ENCODE assay signal across 18 cellular contexts in the genomic region with DNA sequence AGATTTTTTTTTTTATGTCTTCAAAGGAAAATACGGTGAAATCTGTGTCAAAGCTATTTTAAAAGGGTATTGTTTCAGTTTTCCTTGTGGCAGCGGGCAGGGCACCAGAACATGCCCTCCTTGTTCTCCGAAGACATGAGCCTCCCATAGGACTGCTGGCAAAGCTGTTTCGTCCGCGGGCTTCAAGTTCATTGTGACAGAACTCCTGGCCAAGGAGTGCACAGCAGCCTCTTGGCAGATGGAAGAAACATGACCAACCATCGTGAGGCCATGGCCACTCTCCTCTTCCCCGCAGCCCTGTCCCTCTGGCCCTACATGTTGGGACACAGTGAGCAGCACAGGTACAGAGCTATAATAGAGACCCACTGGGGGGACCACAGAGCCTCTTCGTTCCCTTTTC.
DNase-seq lines count a peak whose midpoint lies in the region; ATAC-seq, FAIRE-seq and TF ChIP-seq lines count a peak whose summit lies in the region.
"Had no signal": no experiment of that assay in that cellular context is flagged by ENCODE, and none has a peak within 500 bp of the region (broad histone marks: within the 10 kb centered on the region; RNA-seq: fewer than 3 reads in every experiment).

No MANE protein-coding gene starts in this region.

- no peak overlapping the region for H3K9ac ChIP-seq in HepG2 (ENCODE audit: insufficient read depth, low read depth, low read length)

- H3K36me3 ChIP-seq in HepG2 (replicated peaks in 1 of 2; ENCODE audit: control insufficient read depth in 1 of 2, insufficient read depth in 2 of 2, low read length in 2 of 2), result no peaks in the 10 kb centered on the region; a peak in 1 of 5 replicates
- H3K36me3 ChIP-seq in right lobe of liver, result no peaks in the 10 kb centered on the region
- H3K36me3 ChIP-seq in lower lobe of right lung, result no peaks in the 10 kb centered on the region
- H3K36me3 ChIP-seq in sigmoid colon, result no peaks in the 10 kb centered on the region
- H3K36me3 ChIP-seq in vagina, result no peaks in the 10 kb centered on the region
- H3K36me3 ChIP-seq: ovary had no signal

- TF ChIP-seq RAD21 in HepG2 (CRISPR knock-in tag; IDR thresholded peaks at IDR 0.05), result no peak

- CTCF ChIA-PET in HepG2 (lab: Yijun Ruan, JAX; ENCODE audit: low intra/inter-chr PET ratio, low total read pairs), result no interaction called here

- WGBS in HepG2 (ENCODE audit: low lambda C conversion rate), result 96% methylated on average over 7 of the region's 9 CpGs
- 81% methylated on average over 4 of the region's 9 CpGs for WGBS in right lobe of liver (ENCODE audit: insufficient coverage, low coverage, low lambda C conversion rate, missing lambda C conversion rate)
- WGBS in sigmoid colon, 2 donors, result 30 to 71% methylated on average over 9 of the region's 9 CpGs

- POLR2A ChIA-PET in HepG2 (lab: Yijun Ruan, JAX), result interaction anchor here (0.8 to 1.8 kb wide), 10 partner anchors 8 to 157 kb away, joined by 3 to 6 read pairs (median 3); no protein-coding TSS in a partner anchor

- DNase-seq in HepG2 (ENCODE audit: low spot score), result no peak
- DNase-seq in right lobe of liver, result no peak
- DNase-seq in lower lobe of right lung, result no peak
- DNase-seq in sigmoid colon, result no peak
- DNase-seq in vagina (ENCODE audit: extremely low spot score in 2 of 2), result no peak
- DNase-seq in activated CD4-positive, alpha-beta T cell treated with anti-CD3 and anti-CD28 coated beads, Interleukin-2, amount 50 U/mL, for 48 hours, result no peak
- DNase-seq in stimulated activated CD4-positive, alpha-beta T cell treated with anti-CD3 and anti-CD28 coated beads, Interleukin-1b, Interleukin-23, amount 100 ng/mL, for 48 hours, result no peak
- DNase-seq: activated naive CD4-positive, alpha-beta T cell treated with anti-CD3 and anti-CD28 coated beads for 36 hours; activated T-cell treated with anti-CD3 and anti-CD28 coated beads, Interleukin-2, amount 50 U/mL, for 4 hours; BE2C; left lung; NCI-H1417 treated with DMSO at 0.1 percent for 48 hours; NCI-H526 treated with DMSO at 0.1 percent for 48 hours; ovary; stimulated activated CD4-positive, alpha-beta T cell treated with anti-CD3 and anti-CD28 coated beads, Interleukin-4, amount 100 ng/mL, for 1 hour had no signal

- no peak overlapping the region for H3K4me2 ChIP-seq in HepG2 (ENCODE audit: low read depth, low read length)

- intact Hi-C loops in HepG2 (cut with micrococcal nuclease; ENCODE audit: unreplicated experiment), result loop anchor here (10.0 kb wide), 1 partner anchor 59 kb away; no protein-coding TSS in a partner anchor
- intact Hi-C loops in right lobe of liver (cut with DNase I), result no loop called here
- intact Hi-C loops in lower lobe of right lung (cut with DNase I), result no loop called here
- intact Hi-C loops in sigmoid colon (cut with DNase I), result no loop called here
- intact Hi-C loops in vagina (cut with DNase I), result no loop called here

- H3K4me3 ChIP-seq in HepG2 (replicated peaks in 1 of 3; ENCODE audit: insufficient read depth in 1 of 3, low read depth in 2 of 3, low read length in 3 of 3) (no peak overlapping the region), right lobe of liver (no peak overlapping the region), lower lobe of right lung (no peak overlapping the region), sigmoid colon (no peak overlapping the region), vagina (no peak overlapping the region)
- H3K4me3 ChIP-seq: left lung, ovary had no signal

- H3K79me2 ChIP-seq in HepG2 (ENCODE audit: insufficient read depth, low read length), result no peaks in the 10 kb centered on the region

- no TSS peak for BruUV-seq in HepG2 (replicated peaks; lab: Mats Ljungman, UMichigan)

- H3K27ac ChIP-seq in HepG2 (ENCODE audit: extremely low read length, insufficient read depth, low read length) (peak overlapping the region; percentile 98), right lobe of liver (no peak overlapping the region), lower lobe of right lung (peak overlapping the region; percentile 15), sigmoid colon (peak overlapping the region in 3 of 4 donors; percentile 19 to 70 (median 47)), vagina (peak overlapping the region; percentile 74)

- H3K9me3 ChIP-seq in HepG2 (ENCODE audit: low read length) (no peaks in the 10 kb centered on the region), right lobe of liver (no peaks in the 10 kb centered on the region), lower lobe of right lung (no peaks in the 10 kb centered on the region), sigmoid colon (no peaks in the 10 kb centered on the region), vagina (no peaks in the 10 kb centered on the region)
- H3K9me3 ChIP-seq: BE2C, left lung, ovary had no signal

- TF ChIP-seq CTCF in HepG2 (CRISPR knock-in tag; IDR thresholded peaks at IDR 0.05) (no peak), right lobe of liver (IDR thresholded peaks at IDR 0.05) (no peak), lower lobe of right lung (IDR thresholded peaks at IDR 0.05) (no peak), sigmoid colon (IDR thresholded peaks at IDR 0.05) (no peak), vagina (IDR thresholded peaks at IDR 0.05) (no peak)

- peaks cover 57% of the 10 kb centered on the region for H3K4me1 ChIP-seq in HepG2 (ENCODE audit: insufficient read depth, low read length)
- H3K4me1 ChIP-seq in right lobe of liver, result peaks cover 0 to 22% (median 8%) of the 10 kb centered on the region in 4 donors
- H3K4me1 ChIP-seq in lower lobe of right lung, result peaks cover 12% of the 10 kb centered on the region
- peaks cover 0 to 42% (median 30%) of the 10 kb centered on the region in 4 donors for H3K4me1 ChIP-seq in sigmoid colon
- peaks cover 65% of the 10 kb centered on the region for H3K4me1 ChIP-seq in vagina

- FAIRE-seq in HepG2 (lab: Jason Lieb, UNC), result no peak

- H4K20me1 ChIP-seq in HepG2 (ENCODE audit: insufficient read depth, low read length), result no peaks in the 10 kb centered on the region

- ATAC-seq in HepG2 (no peak), right lobe of liver (no peak), lower lobe of right lung (no peak), GM19035 (IDR thresholded peaks at IDR 0.05; ENCODE audit: unreplicated experiment) (no peak)
- ATAC-seq: activated CD4-positive, CD25-positive, alpha-beta regulatory T cell treated with anti-CD3 and anti-CD28 coated beads, Interleukin-2, amount 50 U/mL, for 24 hours; activated T-cell treated with anti-CD3 and anti-CD28 coated beads, Interleukin-2, amount 50 U/mL, for 4 hours; left lung; Right ventricle myocardium inferior had no signal

- no peak overlapping the region for H2AFZ ChIP-seq in HepG2 (ENCODE audit: low read length)

- no peak for TF ChIP-seq EP300 in HepG2 (IDR thresholded peaks at IDR 0.05; ENCODE audit: low read depth in 2 of 2, low read length in 2 of 2)
- TF ChIP-seq EP300 in HepG2 (CRISPR knock-in tag; IDR thresholded peaks at IDR 0.05; ENCODE audit: borderline replicate concordance), result no peak
- no peak for TF ChIP-seq EP300 in sigmoid colon (IDR thresholded peaks at IDR 0.05)

- H3K27me3 ChIP-seq in HepG2 (ENCODE audit: control insufficient read depth in 1 of 2, insufficient read depth in 2 of 2, low read length in 2 of 2), result no peaks in the 10 kb centered on the region
- no peaks in the 10 kb centered on the region for H3K27me3 ChIP-seq in right lobe of liver
- H3K27me3 ChIP-seq in lower lobe of right lung (ENCODE audit: low read depth), result no peaks in the 10 kb centered on the region
- no peaks in the 10 kb centered on the region for H3K27me3 ChIP-seq in sigmoid colon
- H3K27me3 ChIP-seq in vagina, result no peaks in the 10 kb centered on the region
- H3K27me3 ChIP-seq: BE2C, left lung, ovary had no signal

- no peak for TF ChIP-seq POLR2A in HepG2 (IDR thresholded peaks at IDR 0.05; ENCODE audit: insufficient read depth in 1 of 2, low read depth in 2 of 2, low read length in 2 of 2)
- TF ChIP-seq POLR2A in right lobe of liver (IDR thresholded peaks at IDR 0.05), result no peak
- TF ChIP-seq POLR2A in sigmoid colon (IDR thresholded peaks at IDR 0.05), result no peak
- TF ChIP-seq POLR2A in vagina (IDR thresholded peaks at IDR 0.05), result no peak

- in situ Hi-C loops in HepG2 (cut with HindIII; ENCODE audit: extremely low pct_ligation_motif_present, low pct_unique_long_range_greater_than_20kb), result no loop called here

TF ChIP-seq in HepG2, 621 proteins besides CTCF, POLR2A, EP300 and RAD21:
- TF ChIP-seq, protein P1, sequence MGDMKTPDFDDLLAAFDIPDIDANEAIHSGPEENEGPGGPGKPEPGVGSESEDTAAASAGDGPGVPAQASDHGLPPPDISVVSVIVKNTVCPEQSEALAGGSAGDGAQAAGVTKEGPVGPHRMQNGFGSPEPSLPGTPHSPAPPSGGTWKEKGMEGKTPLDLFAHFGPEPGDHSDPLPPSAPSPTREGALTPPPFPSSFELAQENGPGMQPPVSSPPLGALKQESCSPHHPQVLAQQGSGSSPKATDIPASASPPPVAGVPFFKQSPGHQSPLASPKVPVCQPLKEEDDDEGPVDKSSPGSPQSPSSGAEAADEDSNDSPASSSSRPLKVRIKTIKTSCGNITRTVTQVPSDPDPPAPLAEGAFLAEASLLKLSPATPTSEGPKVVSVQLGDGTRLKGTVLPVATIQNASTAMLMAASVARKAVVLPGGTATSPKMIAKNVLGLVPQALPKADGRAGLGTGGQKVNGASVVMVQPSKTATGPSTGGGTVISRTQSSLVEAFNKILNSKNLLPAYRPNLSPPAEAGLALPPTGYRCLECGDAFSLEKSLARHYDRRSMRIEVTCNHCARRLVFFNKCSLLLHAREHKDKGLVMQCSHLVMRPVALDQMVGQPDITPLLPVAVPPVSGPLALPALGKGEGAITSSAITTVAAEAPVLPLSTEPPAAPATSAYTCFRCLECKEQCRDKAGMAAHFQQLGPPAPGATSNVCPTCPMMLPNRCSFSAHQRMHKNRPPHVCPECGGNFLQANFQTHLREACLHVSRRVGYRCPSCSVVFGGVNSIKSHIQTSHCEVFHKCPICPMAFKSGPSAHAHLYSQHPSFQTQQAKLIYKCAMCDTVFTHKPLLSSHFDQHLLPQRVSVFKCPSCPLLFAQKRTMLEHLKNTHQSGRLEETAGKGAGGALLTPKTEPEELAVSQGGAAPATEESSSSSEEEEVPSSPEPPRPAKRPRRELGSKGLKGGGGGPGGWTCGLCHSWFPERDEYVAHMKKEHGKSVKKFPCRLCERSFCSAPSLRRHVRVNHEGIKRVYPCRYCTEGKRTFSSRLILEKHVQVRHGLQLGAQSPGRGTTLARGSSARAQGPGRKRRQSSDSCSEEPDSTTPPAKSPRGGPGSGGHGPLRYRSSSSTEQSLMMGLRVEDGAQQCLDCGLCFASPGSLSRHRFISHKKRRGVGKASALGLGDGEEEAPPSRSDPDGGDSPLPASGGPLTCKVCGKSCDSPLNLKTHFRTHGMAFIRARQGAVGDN (CRISPR knock-in tag; IDR thresholded peaks at IDR 0.05), result 0 out of 2 replicates have a peak, but pooled peaks have one; percentile 24
- TF ChIP-seq ZNF547 (CRISPR knock-in tag; IDR thresholded peaks at IDR 0.05), result no peak

Comparison
In these comparisons a context has a peak if more than half of its experiments do, and no peak if none do; other contexts are left out.
1. H3K27ac ChIP-seq: peak in HepG2 (single experiment), lower lobe of right lung (single experiment), sigmoid colon (3 of 4) and vagina (single experiment); none in right lobe of liver (0 of 3).